27 cellular contexts compared by ENCODE assay signal in the genomic region with DNA sequence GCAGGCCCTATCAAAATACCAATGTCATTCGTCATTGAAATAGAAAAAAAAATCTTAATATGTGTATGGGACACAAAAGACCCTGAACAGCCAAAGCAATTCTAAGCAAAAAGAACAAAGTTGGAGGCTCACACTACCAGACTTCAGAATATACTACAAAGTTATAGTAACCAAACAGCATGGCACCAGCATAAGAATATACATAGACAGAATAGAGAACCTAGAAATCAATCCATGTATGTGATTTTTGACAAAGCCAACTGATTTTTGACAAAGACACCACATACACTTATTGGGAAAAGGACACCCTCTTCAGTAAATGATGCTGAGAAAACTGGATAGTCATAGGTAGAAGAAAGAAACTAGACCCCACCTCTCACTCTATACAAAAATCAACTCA.
"Had no signal": no experiment of that assay in that cellular context is flagged by ENCODE, and none has a peak within 500 bp of the region (broad histone marks: within the 10 kb centered on the region; RNA-seq: fewer than 3 reads in every experiment).

No MANE protein-coding gene starts in this region.

- H3K27me3 ChIP-seq: stomach, suprapubic skin, testis, thyroid gland, tibial artery, tibial nerve, transverse colon, upper lobe of left lung, upper lobe of right lung, uterus, vagina had no signal

- H3K27ac ChIP-seq: stomach, suprapubic skin, testis, thoracic aorta, thyroid gland, tibial artery, tibial nerve, transverse colon, upper lobe of left lung, upper lobe of right lung, uterus, vagina had no signal

- H3K9me3 ChIP-seq: testis, thoracic aorta, thyroid gland had no signal

- FAIRE-seq: urothelium cell line had no signal

- H3K36me3 ChIP-seq: uterus had no signal

- ATAC-seq: stimulated activated effector memory CD8-positive, alpha-beta T cell treated with anti-CD3 and anti-CD28 coated beads, Interleukin-12 subunit alpha, Interleukin-12 subunit beta, amount 100 ng/mL, for 72 hours; stimulated activated memory B cell treated with anti-CD40 and anti-IgM and Interleukin-4, amounts not matched to agents 10 μg/mL and 1 μg/mL and 100 μg/mL, for 72 hours; stimulated activated naive B cell treated with anti-CD40 and anti-IgM and Interleukin-4, amounts not matched to agents 10 μg/mL and 1 μg/mL and 100 μg/mL, for 72 hours; stimulated activated naive CD8-positive, alpha-beta T cell treated with anti-CD3 and anti-CD28 coated beads, Interleukin-15, amount 100 ng/mL, for 72 hours; stimulated activated naive CD8-positive, alpha-beta T cell treated with anti-CD3 and anti-CD28 coated beads, Interleukin-15, Interleukin-2, amounts not matched to agents 100 U/mL and 50 U/mL, for 24 hours; upper lobe of right lung had no signal

- H3K4me1 ChIP-seq: stomach, suprapubic skin, testis, thyroid gland, tibial artery, tibial nerve, transverse colon, upper lobe of left lung, upper lobe of right lung, uterus, vagina had no signal

- DNase-seq: stimulated activated CD4-positive, alpha-beta T cell treated with anti-CD3 and anti-CD28 coated beads, Interleukin-2, amount 100 ng/mL, for 48 hours; stimulated activated CD4-positive, alpha-beta T cell treated with anti-CD3 and anti-CD28 coated beads, Interleukin-4, amount 100 ng/mL, for 1 hour; stimulated activated CD4-positive, alpha-beta T cell treated with anti-CD3 and anti-CD28 coated beads, Interleukin-4, amount 100 ng/mL, for 24 hours; stimulated activated CD4-positive, alpha-beta T cell treated with anti-CD3 and anti-CD28 coated beads, Interleukin-4, amount 100 ng/mL, for 4 hours; stimulated activated CD8-positive, alpha-beta memory T cell treated with anti-CD3 and anti-CD28 coated beads, Interleukin-4, amount 100 ng/mL, for 48 hours; stimulated activated naive B cell treated with anti-CD40 and anti-IgM and Interleukin-4, amounts not matched to agents 10 μg/mL and 1 μg/mL and 100 μg/mL, for 72 hours; stimulated activated naive CD4-positive, alpha-beta T cell; stimulated activated naive CD4-positive, alpha-beta T cell treated with Interleukin-2 at 50 U/mL for 16 hours; stimulated activated naive CD8-positive, alpha-beta T cell treated with anti-CD3 and anti-CD28 coated beads, Interleukin-15, amount 100 ng/mL, for 72 hours; stimulated activated naive CD8-positive, alpha-beta T cell treated with anti-CD3 and anti-CD28 coated beads, Interleukin-15, Interleukin-2, amounts not matched to agents 100 U/mL and 50 U/mL, for 24 hours; stomach; substantia nigra; testis; thyroid gland; tibial artery; transverse colon; trophoblast cell; upper lobe of left lung; upper lobe of right lung; uterus had no signal

- H3K4me3 ChIP-seq: stomach, suprapubic skin, testis, thoracic aorta, thyroid gland, tibial artery, tibial nerve, transverse colon, upper lobe of left lung, upper lobe of right lung, uterus, vagina had no signal
